In the genomic region with DNA sequence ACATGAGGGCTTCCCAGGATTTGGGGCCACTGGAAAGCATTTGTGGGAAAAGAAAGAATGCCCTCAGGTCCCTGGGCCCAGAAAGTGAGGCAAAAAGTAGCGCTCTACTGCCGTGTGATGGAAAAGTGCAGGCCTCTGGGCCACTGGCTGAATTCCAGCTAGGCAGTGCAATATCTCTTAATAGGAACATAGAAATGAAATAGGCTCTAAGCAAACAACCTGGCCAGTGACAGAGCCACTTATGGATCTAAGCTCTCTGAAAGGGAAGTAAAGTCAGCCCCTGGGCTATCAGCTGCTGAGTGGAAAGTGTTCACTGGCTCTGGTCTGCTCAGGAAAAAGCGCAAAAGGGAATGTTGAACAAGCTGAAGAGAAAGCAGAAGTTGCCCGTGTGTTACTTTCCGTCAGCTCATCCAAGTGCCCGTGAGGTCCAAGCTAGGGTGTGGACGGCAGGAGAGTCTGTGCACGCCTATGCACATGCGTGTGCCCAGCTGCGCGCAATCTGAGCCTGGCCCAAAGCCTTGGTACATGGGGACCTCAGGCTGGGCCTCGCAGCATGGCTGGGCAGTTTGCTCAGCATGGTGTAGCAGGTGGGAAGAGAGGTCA, we compare ENCODE assay signal across 1 cellular context.
TF ChIP-seq lines count a peak whose summit lies in the region.

No MANE protein-coding gene starts in this region.

TF ChIP-seq in IMR-90, 13 proteins besides CTCF, POLR2A, EP300 and RAD21 (continued from another document):
- TF ChIP-seq FOS (IDR thresholded peaks at IDR 0.05; ENCODE audit: low read depth, low read length) (no peak), SMC3 (IDR thresholded peaks at IDR 0.05; ENCODE audit: low read depth, low read length) (no peak), CEBPB (IDR thresholded peaks at IDR 0.05; ENCODE audit: low read depth, low read length) (no peak), USF2 (IDR thresholded peaks at IDR 0.05; ENCODE audit: low read depth, low read length) (no peak), RFX5 (IDR thresholded peaks at IDR 0.05; ENCODE audit: low read depth, low read length) (no peak), BHLHE40 (IDR thresholded peaks at IDR 0.05; ENCODE audit: low read depth, low read length) (no peak)
